ENCODE assay signal across 10 cellular contexts in genomic region chr15:65245096-65245849, GRCh38. TPM values are rescaled to one million over a fixed set of nuclear protein-coding genes. Genes with fewer than 3 reads are reported as not detected.
DNase-seq lines count a peak whose midpoint lies in the region; ATAC-seq and TF ChIP-seq lines count a peak whose summit lies in the region.
"Had no signal": no experiment of that assay in that cellular context is flagged by ENCODE, and none has a peak within 500 bp of the region (broad histone marks: within the 10 kb centered on the region; RNA-seq: fewer than 3 reads in every experiment).

No MANE protein-coding gene starts in this region.

- H3K4me3 ChIP-seq in HEK293 (ENCODE audit: low read depth, low read length) (no peak overlapping the region), choroid plexus epithelial cell (ENCODE audit: low read depth, low read length) (no peak overlapping the region), gastrocnemius medialis (no peak overlapping the region)

- no peak for TF ChIP-seq CTCF in HEK293 (tag by site-specific recombination; IDR thresholded peaks at IDR 0.05)
- TF ChIP-seq CTCF in choroid plexus epithelial cell (conservative IDR thresholded peaks at IDR 0.05; ENCODE audit: low read depth, low read length), result no peak
- TF ChIP-seq CTCF in gastrocnemius medialis (IDR thresholded peaks at IDR 0.05 in 4 of 5, conservative IDR thresholded peaks at IDR 0.05 in 1 of 5), result no peak
- TF ChIP-seq CTCF in Calu3 (IDR thresholded peaks at IDR 0.05; ENCODE audit: unreplicated experiment), result no peak

- no peak overlapping the region for H3K27ac Mint-ChIP-seq in Calu3 (ENCODE audit: unreplicated experiment)
- H3K27ac Mint-ChIP-seq: CD4-positive, CD25-positive, alpha-beta regulatory T cell had no signal

- in situ Hi-C loops in gastrocnemius medialis (cut with MboI; ENCODE audit: low sequenced_read_pairs in 4 of 4), result no loop called here

- BruUV-seq in Calu3 (replicated peaks; lab: Mats Ljungman, UMichigan), result no TSS peak

- H3K9me3 ChIP-seq in HEK293 (ENCODE audit: control insufficient read depth, insufficient read depth, low read depth, low read length) (no peaks in the 10 kb centered on the region), gastrocnemius medialis (no peaks in the 10 kb centered on the region)
- H3K9me3 ChIP-seq: neutrophil had no signal

- DNase-seq in choroid plexus epithelial cell (ENCODE audit: low read depth), result peak; percentile 61
- DNase-seq in iris pigment epithelial cell (ENCODE audit: low read depth), result peak; percentile 25
- peak in 1 of 2 donors; percentile 27 for DNase-seq in gastrocnemius medialis
- no peak for DNase-seq in Calu3
- DNase-seq in HEK293T (ENCODE audit: extremely low spot score), result no peak
- DNase-seq in NCI-H446 treated with DMSO at 0.1 percent for 48 hours (lab: John Stamatoyannopoulos, UW), result no peak
- DNase-seq: CD4-positive, CD25-positive, alpha-beta regulatory T cell had no signal

- no peaks in the 10 kb centered on the region for H3K9me3 Mint-ChIP-seq in Calu3 (ENCODE audit: low read depth, unreplicated experiment)
- H3K9me3 Mint-ChIP-seq: CD4-positive, CD25-positive, alpha-beta regulatory T cell had no signal

- TF ChIP-seq POLR2A in gastrocnemius medialis (IDR thresholded peaks at IDR 0.05), result no peak

- H3K27me3 Mint-ChIP-seq in Calu3 (ENCODE audit: unreplicated experiment), result no peaks in the 10 kb centered on the region
- H3K27me3 Mint-ChIP-seq: CD4-positive, CD25-positive, alpha-beta regulatory T cell had no signal

- POLR2A ChIA-PET in HEK293 (lab: Yijun Ruan, JAX), result no interaction called here
- POLR2A ChIA-PET in HEK293T (lab: Yijun Ruan, JAX), result interaction anchor here (0.9 to 1.2 kb wide), 3 partner anchors 11 to 60 kb away, joined by 3 to 4 read pairs (median 4); partner anchors contain the start of genes CLPX and RNU5B-1

- H3K36me3 ChIP-seq in HEK293 (ENCODE audit: control insufficient read depth in 2 of 2, insufficient read depth in 1 of 2, low read length in 2 of 2) (no peaks in the 10 kb centered on the region), gastrocnemius medialis (no peaks in the 10 kb centered on the region)

- no peak overlapping the region for H3K27ac ChIP-seq in HEK293 (ENCODE audit: extremely low read depth, low read depth, low read length)
- H3K27ac ChIP-seq in gastrocnemius medialis, result peak overlapping the region; percentile 9 to 41 (median 36)
- H3K27ac ChIP-seq: neutrophil had no signal

- no peak overlapping the region for H3K4me3 Mint-ChIP-seq in Calu3 (ENCODE audit: low read depth, unreplicated experiment)
- H3K4me3 Mint-ChIP-seq: CD4-positive, CD25-positive, alpha-beta regulatory T cell had no signal

- intact Hi-C loops in gastrocnemius medialis (cut with DNase I; ENCODE audit: low total_unique reads), result no loop called here
- intact Hi-C loops in Calu3 (cut with micrococcal nuclease; ENCODE audit: unreplicated experiment), result no loop called here

- ATAC-seq in gastrocnemius medialis (peak in 1 of 2 donors; percentile 62), HG03097 (IDR thresholded peaks at IDR 0.05; ENCODE audit: low FRiP score, unreplicated experiment) (no peak)

- CTCF ChIA-PET in HEK293 (lab: Yijun Ruan, JAX), result no interaction called here
- CTCF ChIA-PET in Calu3 (lab: Charles Lee), result interaction anchor here (0.9 kb wide), 1 partner anchor 11 kb away, joined by 5 read pairs; no protein-coding TSS in a partner anchor
- CTCF ChIA-PET in HEK293T (lab: Yijun Ruan, JAX), result interaction anchor here (1.3 kb wide), 1 partner anchor 33 kb away, joined by 8 read pairs; the partner anchor contains the start of gene CILP

- no peaks in the 10 kb centered on the region for H3K27me3 ChIP-seq in gastrocnemius medialis
- H3K27me3 ChIP-seq: neutrophil had no signal

- H3K36me3 Mint-ChIP-seq in Calu3 (ENCODE audit: insufficient read depth, unreplicated experiment), result no peaks in the 10 kb centered on the region

- H3K4me1 ChIP-seq in HEK293 (ENCODE audit: control insufficient read depth, insufficient read depth, low read length) (no peaks in the 10 kb centered on the region), gastrocnemius medialis (peaks cover 0 to 4% of the 10 kb centered on the region in 2 donors)

- no peaks in the 10 kb centered on the region for H3K4me1 Mint-ChIP-seq in Calu3 (ENCODE audit: low read depth, unreplicated experiment)

TF ChIP-seq in HEK293, 187 proteins besides CTCF, POLR2A, EP300 and RAD21 (continues in another document):
- TF ChIP-seq ZFP37 (tag by site-specific recombination; IDR thresholded peaks at IDR 0.05) (no peak), ZBTB48 (tag by site-specific recombination; IDR thresholded peaks at IDR 0.05) (no peak), ZFP69B (tag by site-specific recombination; IDR thresholded peaks at IDR 0.05) (peak; percentile 64), REPIN1 (tag by site-specific recombination; IDR thresholded peaks at IDR 0.05; ENCODE audit: low read depth) (no peak), ATF2 (tag by site-specific recombination; IDR thresholded peaks at IDR 0.05; ENCODE audit: low read depth) (peak; percentile 85), ZBTB1 (tag by site-specific recombination; IDR thresholded peaks at IDR 0.05) (no peak), TCF7L2 (IDR thresholded peaks at IDR 0.05; ENCODE audit: borderline replicate concordance, low read depth, low read length) (no peak), ZNF692 (tag by site-specific recombination; IDR thresholded peaks at IDR 0.05) (peak; percentile 72), SP7 (tag by site-specific recombination; IDR thresholded peaks at IDR 0.05) (0 out of 2 replicates have a peak, but pooled peaks have one; percentile 10), ZBTB21 (tag by site-specific recombination; IDR thresholded peaks at IDR 0.05) (no peak)

TF ChIP-seq in HEK293T, 16 proteins besides CTCF, POLR2A, EP300 and RAD21:
- no peak for TF ChIP-seq FOXA1 (IDR thresholded peaks at IDR 0.05)
- TF ChIP-seq PKNOX1 (IDR thresholded peaks at IDR 0.05), result no peak
- no peak for TF ChIP-seq BHLHE40 (IDR thresholded peaks at IDR 0.05; ENCODE audit: borderline replicate concordance)
- no peak for TF ChIP-seq CTBP1 (IDR thresholded peaks at IDR 0.05; ENCODE audit: borderline replicate concordance)
- TF ChIP-seq NFRKB (IDR thresholded peaks at IDR 0.05), result no peak
- no peak for TF ChIP-seq SP1 (IDR thresholded peaks at IDR 0.05)
- no peak for TF ChIP-seq SUZ12 (IDR thresholded peaks at IDR 0.05)
- no peak for TF ChIP-seq TARDBP (IDR thresholded peaks at IDR 0.05)
- no peak for TF ChIP-seq ZNF384 (IDR thresholded peaks at IDR 0.05)
- no peak for TF ChIP-seq HDGF (IDR thresholded peaks at IDR 0.05; ENCODE audit: borderline replicate concordance)
- TF ChIP-seq FOXM1 (IDR thresholded peaks at IDR 0.05; ENCODE audit: borderline replicate concordance), result no peak
- TF ChIP-seq L3MBTL2 (conservative IDR thresholded peaks at IDR 0.05), result no peak
- TF ChIP-seq FOXK2 (IDR thresholded peaks at IDR 0.05), result no peak
- no peak for TF ChIP-seq ELF4 (IDR thresholded peaks at IDR 0.05)
- no peak for TF ChIP-seq LEF1 (IDR thresholded peaks at IDR 0.05; ENCODE audit: borderline replicate concordance)
- TF ChIP-seq ARNT (IDR thresholded peaks at IDR 0.05), result no peak

RNA-seq across cellular contexts. Expression of gene CILP, which starts 34.0 kb away (rescaled TPM):
- total RNA-seq in gastrocnemius medialis (10 to 100 TPM in 3 of 4 donors, 1 to 10 TPM in 1; 5.4 to 49.9 (median 41.6) TPM), Calu3 (2022) (0.05 TPM in 1 of 2 replicates, not detected in the other)

RNA-seq across cellular contexts. Expression of gene PARP16, which starts 41.4 kb away (rescaled TPM):
- total RNA-seq in gastrocnemius medialis (1 to 10 TPM; 2.6 to 3.3 (median 3.0) TPM), Calu3 (2022) (4.6 and 5.8 TPM in 2 replicates)

RNA-seq across cellular contexts. Expression of gene RNU5A-1, which starts 50.6 kb away (rescaled TPM):
- total RNA-seq in gastrocnemius medialis, result not detected
- total RNA-seq in Calu3 (2022), result not detected in 2 replicates
- total RNA-seq: CD4-positive, CD25-positive, alpha-beta regulatory T cell had no signal

RNA-seq across cellular contexts. Expression of gene RNU5B-1, which starts 59.2 kb away (rescaled TPM):
- total RNA-seq in gastrocnemius medialis (not detected), Calu3 (2022) (20.3 and 25.8 TPM in 2 replicates)
- total RNA-seq: CD4-positive, CD25-positive, alpha-beta regulatory T cell had no signal

Comparison
In these comparisons a context has a peak if more than half of its experiments do, and no peak if none do; other contexts are left out.
1. DNase-seq: peak in choroid plexus epithelial cell (single experiment) and iris pigment epithelial cell (single experiment); none in Calu3 (single experiment), HEK293T (single experiment) and NCI-H446 treated with DMSO at 0.1 percent for 48 hours (single experiment).